In the genomic region with DNA sequence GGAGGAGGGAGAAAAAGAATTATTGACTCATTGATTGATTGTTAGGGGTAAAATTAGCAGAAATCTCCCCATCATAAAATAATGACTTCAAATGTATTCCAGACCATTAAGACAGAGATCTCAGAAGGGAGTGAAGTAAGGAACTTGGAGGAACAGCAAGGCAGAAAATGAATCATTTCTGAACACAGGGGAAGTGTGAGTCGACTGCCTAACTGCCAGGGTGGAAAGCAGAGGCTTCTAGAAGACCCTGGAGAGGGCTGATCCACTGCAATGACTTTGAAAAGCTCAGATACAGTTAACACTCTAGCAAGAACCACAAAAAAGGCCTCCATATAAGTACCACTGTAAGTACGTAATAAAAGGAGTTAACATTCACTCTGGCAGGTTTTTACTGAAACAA, we compare ENCODE assay signal across 14 cellular contexts. TPM values are rescaled to one million over a fixed set of nuclear protein-coding genes. Genes with fewer than 3 reads are reported as not detected.
DNase-seq lines count a peak whose midpoint lies in the region; ATAC-seq and TF ChIP-seq lines count a peak whose summit lies in the region.
"Had no signal": no experiment of that assay in that cellular context is flagged by ENCODE, and none has a peak within 500 bp of the region (broad histone marks: within the 10 kb centered on the region; RNA-seq: fewer than 3 reads in every experiment).

No MANE protein-coding gene starts in this region.

- H3K9me3 ChIP-seq in spleen: no peaks in the 10 kb centered on the region
- H3K9me3 ChIP-seq: gastroesophageal sphincter had no signal

- peaks cover 47 to 56% of the 10 kb centered on the region in 2 donors for H3K4me1 Mint-ChIP-seq in immature natural killer cell

- DNase-seq in AG20443 (ENCODE audit: low spot score): peak; percentile 36
- peak; percentile 54 for DNase-seq in HCEC 1CT
- no peak for DNase-seq in immature natural killer cell
- no peak for DNase-seq in Right ventricle myocardium superior
- no peak for DNase-seq in NCI-H1105 treated with DMSO at 0.1 percent for 48 hours (lab: John Stamatoyannopoulos, UW)
- DNase-seq in spleen: no peak
- DNase-seq in GF-D8 (lab: John Stamatoyannopoulos, UW): no peak
- DNase-seq: activated CD4-positive, alpha-beta T cell treated with anti-CD3 and anti-CD28 coated beads for 1 hour; CD4-positive, CD25-positive, alpha-beta regulatory T cell; left cardiac atrium; NCI-H1417 treated with DMSO at 0.1 percent for 48 hours had no signal

- H3K36me3 Mint-ChIP-seq in immature natural killer cell: peaks cover 8 to 9% (median 8%) of the 10 kb centered on the region in 3 donors
- H3K36me3 Mint-ChIP-seq: natural killer cell treated with Interleukin-12 subunit alpha and Interleukin-12 subunit beta and Interleukin-15 and Interleukin-18, amount 100 ng/mL, for 72 hours had no signal

- peak overlapping the region in 4 of 6 donors; percentile 11 to 72 (median 30) for H3K27ac Mint-ChIP-seq in immature natural killer cell

- peaks cover 0 to 2% (median 0%) of the 10 kb centered on the region in 3 donors for H3K27me3 Mint-ChIP-seq in immature natural killer cell (ENCODE audit: low read depth in 3 of 3)
- H3K27me3 Mint-ChIP-seq: CD4-positive, CD25-positive, alpha-beta regulatory T cell; natural killer cell treated with Interleukin-12 subunit alpha and Interleukin-12 subunit beta and Interleukin-15 and Interleukin-18, amount 100 ng/mL, for 72 hours had no signal

- intact Hi-C loops in Right ventricle myocardium superior (cut with DNase I): no loop called here
- intact Hi-C loops in spleen (cut with DNase I; ENCODE audit: low total_unique reads): no loop called here

- no peaks in the 10 kb centered on the region for H3K27me3 ChIP-seq in spleen (replicated peaks in 1 of 7)
- H3K27me3 ChIP-seq: gastroesophageal sphincter had no signal

- H3K27ac ChIP-seq in angular gyrus (ENCODE audit: low read depth, low read length) (peak overlapping the region; percentile 2), spleen (no peak overlapping the region)
- H3K27ac ChIP-seq: gastroesophageal sphincter had no signal

- no peak for ATAC-seq in Right ventricle myocardium superior (ENCODE audit: poor library complexity)
- ATAC-seq: gastroesophageal sphincter had no signal

- no peak for TF ChIP-seq POLR2A in spleen (IDR thresholded peaks at IDR 0.05)

- TF ChIP-seq CTCF in spleen (IDR thresholded peaks at IDR 0.05 in 8 of 11, conservative IDR thresholded peaks at IDR 0.05 in 3 of 11): no peak

- WGBS in spleen, 5 donors: 56 to 65% (median 57%) methylated on average over 2 of the region's 2 CpGs

- H3K4me1 ChIP-seq in spleen: peaks cover 0 to 85% (median 22%) of the 10 kb centered on the region in 6 donors

- H3K36me3 ChIP-seq in spleen: peaks cover 0 to 22% (median 0%) of the 10 kb centered on the region in 6 donors

- H3K4me3 Mint-ChIP-seq in immature natural killer cell: no peak overlapping the region
- H3K4me3 Mint-ChIP-seq: CD4-positive, CD25-positive, alpha-beta regulatory T cell; natural killer cell treated with Interleukin-12 subunit alpha and Interleukin-12 subunit beta and Interleukin-15 and Interleukin-18, amount 100 ng/mL, for 72 hours had no signal

- H3K4me3 ChIP-seq in spleen: no peak overlapping the region
- H3K4me3 ChIP-seq: gastroesophageal sphincter had no signal

- H3K9me3 Mint-ChIP-seq in immature natural killer cell: no peaks in the 10 kb centered on the region
- H3K9me3 Mint-ChIP-seq: CD4-positive, CD25-positive, alpha-beta regulatory T cell; natural killer cell treated with Interleukin-12 subunit alpha and Interleukin-12 subunit beta and Interleukin-15 and Interleukin-18, amount 100 ng/mL, for 72 hours had no signal

RNA-seq across cellular contexts. Expression of a gene that starts 9.7 kb away (rescaled TPM):
- polyA plus RNA-seq in immature natural killer cell: 10 to 100 TPM; 64.8 to 95.1 (median 71.9) TPM
- total RNA-seq in Right ventricle myocardium superior: 18.6 TPM
- total RNA-seq in spleen: 10 to 100 TPM; 25.6 to 45.5 (median 35.0) TPM
- 10 to 100 TPM; 26.3 to 31.5 (median 30.3) TPM for polyA plus RNA-seq in spleen

RNA-seq across cellular contexts. Expression of a gene that starts 29.4 kb away (rescaled TPM):
- polyA plus RNA-seq in immature natural killer cell (10 to 100 TPM in 1 of 3 donors, 1 to 10 TPM in 2; 2.9 to 22.8 (median 9.1) TPM), spleen (10 to 100 TPM in 1 of 3 donors, 1 to 10 TPM in 2; 7.3 to 12.5 (median 7.6) TPM)
- total RNA-seq in Right ventricle myocardium superior (8.3 TPM), spleen (10 to 100 TPM; 21.8 to 35.9 (median 29.0) TPM)

RNA-seq across cellular contexts. Expression of a gene that starts 37.5 kb away (rescaled TPM):
- polyA plus RNA-seq in immature natural killer cell (not detected), spleen (1 to 10 TPM in 2 of 3 donors, under 1 TPM in 1; 0.49 to 1.2 (median 1.1) TPM)
- total RNA-seq in Right ventricle myocardium superior (0.35 TPM), spleen (1 to 10 TPM; 3.9 to 8.0 (median 5.0) TPM)
- total RNA-seq: CD4-positive, CD25-positive, alpha-beta regulatory T cell; natural killer cell treated with Interleukin-12 subunit alpha and Interleukin-12 subunit beta and Interleukin-15 and Interleukin-18, amount 100 ng/mL, for 72 hours had no signal
- polyA plus RNA-seq: CD4-positive, CD25-positive, alpha-beta regulatory T cell had no signal

Comparison
In these comparisons a context has a peak if more than half of its experiments do, and no peak if none do; other contexts are left out.
1. DNase-seq: peak in AG20443 (single experiment) and HCEC 1CT (single experiment); none in immature natural killer cell (0 of 3), Right ventricle myocardium superior (single experiment), NCI-H1105 treated with DMSO at 0.1 percent for 48 hours (single experiment), spleen (single experiment) and GF-D8 (single experiment).